1 cellular context compared by ENCODE assay signal in genomic region chr20:62412194-62413024, GRCh38.
TF ChIP-seq lines count a peak whose summit lies in the region.

No MANE protein-coding gene starts in this region.

TF ChIP-seq in HepG2, 621 proteins besides CTCF, POLR2A, EP300 and RAD21 (continued from another document and continues in another):
- TF ChIP-seq, protein P1, sequence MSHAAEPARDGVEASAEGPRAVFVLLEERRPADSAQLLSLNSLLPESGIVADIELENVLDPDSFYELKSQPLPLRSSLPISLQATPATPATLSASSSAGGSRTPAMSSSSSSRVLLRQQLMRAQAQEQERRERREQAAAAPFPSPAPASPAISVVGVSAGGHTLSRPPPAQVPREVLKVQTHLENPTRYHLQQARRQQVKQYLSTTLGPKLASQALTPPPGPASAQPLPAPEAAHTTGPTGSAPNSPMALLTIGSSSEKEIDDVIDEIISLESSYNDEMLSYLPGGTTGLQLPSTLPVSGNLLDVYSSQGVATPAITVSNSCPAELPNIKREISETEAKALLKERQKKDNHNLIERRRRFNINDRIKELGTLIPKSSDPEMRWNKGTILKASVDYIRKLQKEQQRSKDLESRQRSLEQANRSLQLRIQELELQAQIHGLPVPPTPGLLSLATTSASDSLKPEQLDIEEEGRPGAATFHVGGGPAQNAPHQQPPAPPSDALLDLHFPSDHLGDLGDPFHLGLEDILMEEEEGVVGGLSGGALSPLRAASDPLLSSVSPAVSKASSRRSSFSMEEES (CRISPR knock-in tag; IDR thresholded peaks at IDR 0.05): peak; percentile 59; the same call in 1 of the 2 replicates
- TF ChIP-seq YEATS4 (CRISPR knock-in tag; IDR thresholded peaks at IDR 0.05; ENCODE audit: borderline replicate concordance) (0 out of 2 replicates have a peak, but pooled peaks have one; percentile 9), ZMYM2 (CRISPR knock-in tag; IDR thresholded peaks at IDR 0.05) (no peak; the same call in 1 of the 2 replicates), XRCC5 (optimal IDR thresholded peaks at IDR 0.05; ENCODE audit: low read length) (no peak), MEF2D (CRISPR knock-in tag; IDR thresholded peaks at IDR 0.05) (peak; percentile 64; the same call in 1 of the 2 replicates), HNRNPLL (IDR thresholded peaks at IDR 0.05; ENCODE audit: low read depth, low read length, poor library complexity, severe bottlenecking) (peak; percentile 61), EEA1 (CRISPR knock-in tag; IDR thresholded peaks at IDR 0.05; ENCODE audit: borderline replicate concordance) (no peak), CREM (IDR thresholded peaks at IDR 0.05) (no peak), CREM (CRISPR knock-in tag; IDR thresholded peaks at IDR 0.05) (no peak), ZNF660 (CRISPR knock-in tag; IDR thresholded peaks at IDR 0.05; ENCODE audit: borderline replicate concordance, low read depth) (no peak), ZNF816 (CRISPR knock-in tag; IDR thresholded peaks at IDR 0.05; ENCODE audit: borderline replicate concordance) (no peak), SKIL (CRISPR knock-in tag; IDR thresholded peaks at IDR 0.05; ENCODE audit: borderline replicate concordance) (0 out of 2 replicates have a peak, but pooled peaks have one; percentile 13), TOPORS (CRISPR knock-in tag; IDR thresholded peaks at IDR 0.05) (no peak; the same call in 1 of the 2 replicates), ZNF879 (CRISPR knock-in tag; IDR thresholded peaks at IDR 0.05) (no peak), MLX (CRISPR knock-in tag; IDR thresholded peaks at IDR 0.05) (peak; percentile 51; the same call in 1 of the 2 replicates), RELA (CRISPR knock-in tag; IDR thresholded peaks at IDR 0.05) (no peak), RORA (CRISPR knock-in tag; IDR thresholded peaks at IDR 0.05) (no peak), JARID2 (CRISPR knock-in tag; IDR thresholded peaks at IDR 0.05; ENCODE audit: insufficient replicate concordance) (no peak), PRDM4 (CRISPR knock-in tag; IDR thresholded peaks at IDR 0.05; ENCODE audit: borderline replicate concordance) (no peak), ZNF776 (CRISPR knock-in tag; IDR thresholded peaks at IDR 0.05) (no peak; the same call in 1 of the 2 replicates), NKX3-1 (CRISPR knock-in tag; IDR thresholded peaks at IDR 0.05) (no peak), CENPBD1 (CRISPR knock-in tag; IDR thresholded peaks at IDR 0.05; ENCODE audit: borderline replicate concordance, low read depth) (no peak), ZMYM3 (CRISPR knock-in tag; IDR thresholded peaks at IDR 0.05) (peak; percentile 70), ZNF296 (CRISPR knock-in tag; conservative IDR thresholded peaks at IDR 0.05) (0 out of 2 replicates have a peak, but pooled peaks have one; percentile 46), RARA (CRISPR knock-in tag; IDR thresholded peaks at IDR 0.05) (peak; percentile 7; the same call in 1 of the 2 replicates), ZFY (CRISPR knock-in tag; IDR thresholded peaks at IDR 0.05) (no peak), ZBTB7A (CRISPR knock-in tag; IDR thresholded peaks at IDR 0.05) (peak; percentile 3), ZNF768 (CRISPR knock-in tag; IDR thresholded peaks at IDR 0.05) (no peak; the same call in 1 of the 2 replicates), MZF1 (CRISPR knock-in tag; IDR thresholded peaks at IDR 0.05; ENCODE audit: borderline replicate concordance) (no peak), ZSCAN12 (CRISPR knock-in tag; IDR thresholded peaks at IDR 0.05) (no peak), ZNF839 (CRISPR knock-in tag; IDR thresholded peaks at IDR 0.05; ENCODE audit: borderline replicate concordance) (no peak; the same call in 1 of the 2 replicates), ZNF883 (CRISPR knock-in tag; IDR thresholded peaks at IDR 0.05; ENCODE audit: not compliant biosample characterization) (no peak), BORCS8-MEF2B (CRISPR knock-in tag; IDR thresholded peaks at IDR 0.05) (0 out of 2 replicates have a peak, but pooled peaks have one; percentile 1), POLR2AphosphoS5 (IDR thresholded peaks at IDR 0.05; ENCODE audit: low read depth, low read length) (0 out of 2 replicates have a peak, but pooled peaks have one; percentile 27), ZNF589 (CRISPR knock-in tag; conservative IDR thresholded peaks at IDR 0.05) (0 out of 2 replicates have a peak, but pooled peaks have one; percentile 26), BHLHE40 (IDR thresholded peaks at IDR 0.05; ENCODE audit: low read length) (0 out of 2 replicates have a peak, but pooled peaks have one; percentile 9), TP53 (CRISPR knock-in tag; conservative IDR thresholded peaks at IDR 0.05) (no peak), MEIS1 (CRISPR knock-in tag; IDR thresholded peaks at IDR 0.05; ENCODE audit: borderline replicate concordance) (peak; percentile 69; the same call in 1 of the 2 replicates), NRL (CRISPR knock-in tag; IDR thresholded peaks at IDR 0.05; ENCODE audit: borderline replicate concordance) (no peak), ZNF570 (CRISPR knock-in tag; IDR thresholded peaks at IDR 0.05; ENCODE audit: borderline replicate concordance) (no peak), MYC (CRISPR knock-in tag; IDR thresholded peaks at IDR 0.05; ENCODE audit: borderline replicate concordance) (0 out of 2 replicates have a peak, but pooled peaks have one; percentile 49), JUNB (CRISPR knock-in tag; IDR thresholded peaks at IDR 0.05; ENCODE audit: borderline replicate concordance) (no peak), ZNF414 (CRISPR knock-in tag; IDR thresholded peaks at IDR 0.05) (no peak), ZBTB14 (CRISPR knock-in tag; IDR thresholded peaks at IDR 0.05) (no peak; the same call in 1 of the 2 replicates), ZNF292 (CRISPR knock-in tag; IDR thresholded peaks at IDR 0.05; ENCODE audit: borderline replicate concordance, low read depth) (peak; percentile 35; the same call in 1 of the 2 replicates), CEBPG (CRISPR knock-in tag; IDR thresholded peaks at IDR 0.05) (no peak), NFE2L2 (IDR thresholded peaks at IDR 0.05; ENCODE audit: low read length) (no peak)
- TF ChIP-seq, protein P2, sequence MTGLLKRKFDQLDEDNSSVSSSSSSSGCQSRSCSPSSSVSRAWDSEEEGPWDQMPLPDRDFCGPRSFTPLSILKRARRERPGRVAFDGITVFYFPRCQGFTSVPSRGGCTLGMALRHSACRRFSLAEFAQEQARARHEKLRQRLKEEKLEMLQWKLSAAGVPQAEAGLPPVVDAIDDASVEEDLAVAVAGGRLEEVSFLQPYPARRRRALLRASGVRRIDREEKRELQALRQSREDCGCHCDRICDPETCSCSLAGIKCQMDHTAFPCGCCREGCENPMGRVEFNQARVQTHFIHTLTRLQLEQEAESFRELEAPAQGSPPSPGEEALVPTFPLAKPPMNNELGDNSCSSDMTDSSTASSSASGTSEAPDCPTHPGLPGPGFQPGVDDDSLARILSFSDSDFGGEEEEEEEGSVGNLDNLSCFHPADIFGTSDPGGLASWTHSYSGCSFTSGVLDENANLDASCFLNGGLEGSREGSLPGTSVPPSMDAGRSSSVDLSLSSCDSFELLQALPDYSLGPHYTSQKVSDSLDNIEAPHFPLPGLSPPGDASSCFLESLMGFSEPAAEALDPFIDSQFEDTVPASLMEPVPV (CRISPR knock-in tag; IDR thresholded peaks at IDR 0.05): peak; percentile 1; the same call in 1 of the 2 replicates
- TF ChIP-seq, protein P3, sequence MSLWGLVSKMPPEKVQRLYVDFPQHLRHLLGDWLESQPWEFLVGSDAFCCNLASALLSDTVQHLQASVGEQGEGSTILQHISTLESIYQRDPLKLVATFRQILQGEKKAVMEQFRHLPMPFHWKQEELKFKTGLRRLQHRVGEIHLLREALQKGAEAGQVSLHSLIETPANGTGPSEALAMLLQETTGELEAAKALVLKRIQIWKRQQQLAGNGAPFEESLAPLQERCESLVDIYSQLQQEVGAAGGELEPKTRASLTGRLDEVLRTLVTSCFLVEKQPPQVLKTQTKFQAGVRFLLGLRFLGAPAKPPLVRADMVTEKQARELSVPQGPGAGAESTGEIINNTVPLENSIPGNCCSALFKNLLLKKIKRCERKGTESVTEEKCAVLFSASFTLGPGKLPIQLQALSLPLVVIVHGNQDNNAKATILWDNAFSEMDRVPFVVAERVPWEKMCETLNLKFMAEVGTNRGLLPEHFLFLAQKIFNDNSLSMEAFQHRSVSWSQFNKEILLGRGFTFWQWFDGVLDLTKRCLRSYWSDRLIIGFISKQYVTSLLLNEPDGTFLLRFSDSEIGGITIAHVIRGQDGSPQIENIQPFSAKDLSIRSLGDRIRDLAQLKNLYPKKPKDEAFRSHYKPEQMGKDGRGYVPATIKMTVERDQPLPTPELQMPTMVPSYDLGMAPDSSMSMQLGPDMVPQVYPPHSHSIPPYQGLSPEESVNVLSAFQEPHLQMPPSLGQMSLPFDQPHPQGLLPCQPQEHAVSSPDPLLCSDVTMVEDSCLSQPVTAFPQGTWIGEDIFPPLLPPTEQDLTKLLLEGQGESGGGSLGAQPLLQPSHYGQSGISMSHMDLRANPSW (CRISPR knock-in tag; IDR thresholded peaks at IDR 0.05; ENCODE audit: borderline replicate concordance): 0 out of 2 replicates have a peak, but pooled peaks have one; percentile 7
- TF ChIP-seq, protein P4, sequence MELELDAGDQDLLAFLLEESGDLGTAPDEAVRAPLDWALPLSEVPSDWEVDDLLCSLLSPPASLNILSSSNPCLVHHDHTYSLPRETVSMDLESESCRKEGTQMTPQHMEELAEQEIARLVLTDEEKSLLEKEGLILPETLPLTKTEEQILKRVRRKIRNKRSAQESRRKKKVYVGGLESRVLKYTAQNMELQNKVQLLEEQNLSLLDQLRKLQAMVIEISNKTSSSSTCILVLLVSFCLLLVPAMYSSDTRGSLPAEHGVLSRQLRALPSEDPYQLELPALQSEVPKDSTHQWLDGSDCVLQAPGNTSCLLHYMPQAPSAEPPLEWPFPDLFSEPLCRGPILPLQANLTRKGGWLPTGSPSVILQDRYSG (CRISPR knock-in tag; IDR thresholded peaks at IDR 0.05): no peak
- TF ChIP-seq, protein P5, sequence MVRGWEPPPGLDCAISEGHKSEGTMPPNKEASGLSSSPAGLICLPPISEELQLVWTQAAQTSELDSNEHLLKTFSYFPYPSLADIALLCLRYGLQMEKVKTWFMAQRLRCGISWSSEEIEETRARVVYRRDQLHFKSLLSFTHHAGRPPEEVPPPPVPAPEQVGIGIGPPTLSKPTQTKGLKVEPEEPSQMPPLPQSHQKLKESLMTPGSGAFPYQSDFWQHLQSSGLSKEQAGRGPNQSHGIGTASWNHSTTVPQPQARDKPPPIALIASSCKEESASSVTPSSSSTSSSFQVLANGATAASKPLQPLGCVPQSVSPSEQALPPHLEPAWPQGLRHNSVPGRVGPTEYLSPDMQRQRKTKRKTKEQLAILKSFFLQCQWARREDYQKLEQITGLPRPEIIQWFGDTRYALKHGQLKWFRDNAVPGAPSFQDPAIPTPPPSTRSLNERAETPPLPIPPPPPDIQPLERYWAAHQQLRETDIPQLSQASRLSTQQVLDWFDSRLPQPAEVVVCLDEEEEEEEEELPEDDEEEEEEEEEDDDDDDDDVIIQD (CRISPR knock-in tag; IDR thresholded peaks at IDR 0.05; ENCODE audit: low read depth): peak; percentile 12; the same call in 1 of the 2 replicates
